19 cellular contexts compared by ENCODE assay signal in genomic region chr11:17633279-17633986, GRCh38.
DNase-seq lines count a peak whose midpoint lies in the region; ATAC-seq and TF ChIP-seq lines count a peak whose summit lies in the region.
"Had no signal": no experiment of that assay in that cellular context is flagged by ENCODE, and none has a peak within 500 bp of the region (broad histone marks: within the 10 kb centered on the region; RNA-seq: fewer than 3 reads in every experiment).

No MANE protein-coding gene starts in this region.

- no peak for TF ChIP-seq POLR2A in HCT116 (IDR thresholded peaks at IDR 0.05; ENCODE audit: borderline replicate concordance, extremely low read depth, insufficient read depth, insufficient read length)

- no peak overlapping the region for H2AFZ ChIP-seq in HCT116 (ENCODE audit: low read depth, low read length, poor library complexity, severe bottlenecking)

- CTCF ChIA-PET in HCT116 (lab: Charles Lee): no interaction called here

- no peak for TF ChIP-seq RAD21 in HCT116 (IDR thresholded peaks at IDR 0.05; ENCODE audit: low read depth)

- no peaks in the 10 kb centered on the region for H3K9me3 ChIP-seq in HCT116 (ENCODE audit: control insufficient read depth in 1 of 2, insufficient read depth in 1 of 2, low read depth in 1 of 2, low read length in 2 of 2)

- no peaks in the 10 kb centered on the region for H3K79me2 ChIP-seq in HCT116 (ENCODE audit: insufficient read depth, low read length)

- H3K27me3 ChIP-seq in HCT116 (ENCODE audit: insufficient read depth, low read length): no peaks in the 10 kb centered on the region

- no peaks in the 10 kb centered on the region for H4K20me1 ChIP-seq in HCT116 (ENCODE audit: insufficient read depth)

- no peak overlapping the region for H3K4me2 ChIP-seq in HCT116 (ENCODE audit: low read length)

- POLR2A ChIA-PET in HCT116 (lab: Charles Lee): no interaction called here

- no peak overlapping the region for H3K9ac ChIP-seq in HCT116 (ENCODE audit: low read length)

- no peak overlapping the region for H3K27ac ChIP-seq in HCT116 (ENCODE audit: low read depth, low read length)

- no peaks in the 10 kb centered on the region for H3K36me3 ChIP-seq in HCT116 (ENCODE audit: control insufficient read depth in 1 of 2, insufficient read depth in 2 of 2, low read length in 2 of 2)

- in situ Hi-C loops in GM13976 (cut with MboI; ENCODE audit: low sequenced_read_pairs, unreplicated experiment): no loop called here

- H3K4me1 ChIP-seq in HCT116 (ENCODE audit: control insufficient read depth in 1 of 2, insufficient read depth in 2 of 2, low read length in 2 of 2): no peaks in the 10 kb centered on the region

- BruUV-seq in HCT116 (replicated peaks; lab: Mats Ljungman, UMichigan): no TSS peak

- DNase-seq in GM13976 (ENCODE audit: low spot score): peak; percentile 22
- no peak for DNase-seq in HCT116 (ENCODE audit: low read depth, low spot score)
- peak; percentile 10 for DNase-seq in iPS-NIHi7 (ENCODE audit: extremely low spot score)
- peak; percentile 8 for DNase-seq in stimulated activated CD8-positive, alpha-beta memory T cell treated with anti-CD3 and anti-CD28 coated beads, Interleukin-4, amount 100 ng/mL, for 48 hours
- no peak for DNase-seq in activated T-cell treated with anti-CD3 and anti-CD28 coated beads for 4 hours
- DNase-seq in GF-D8 (lab: John Stamatoyannopoulos, UW): no peak
- no peak for DNase-seq in activated CD4-positive, alpha-beta T cell treated with anti-CD3 and anti-CD28 coated beads, Interleukin-2, amount 50 U/mL, for 4 hours
- DNase-seq: CD4-positive, alpha-beta T cell; COR-L47; DMS 273 treated with DMSO at 0.1 percent for 48 hours; DMS79 treated with DMSO at 0.1 percent for 48 hours; KG1; NCI-H1105 treated with DMSO at 0.1 percent for 48 hours; NCI-H2029 treated with DMSO at 0.1 percent for 48 hours; NCI-H226; NCI-H524; NCI-H82; SIG-M5 had no signal

- intact Hi-C loops in HCT116 (cut with micrococcal nuclease): no loop called here

- no peaks in the 10 kb centered on the region for H3K9me2 ChIP-seq in HCT116 (ENCODE audit: insufficient read depth)

- TF ChIP-seq CTCF in GM13976 (IDR thresholded peaks at IDR 0.05; ENCODE audit: borderline replicate concordance, control extremely low read depth, extremely low read depth, insufficient read depth, missing control alignments): no peak
- no peak for TF ChIP-seq CTCF in HCT116 (IDR thresholded peaks at IDR 0.05 in 2 of 3, conservative IDR thresholded peaks at IDR 0.05 in 1 of 3; ENCODE audit: borderline replicate concordance in 1 of 3, insufficient read depth in 1 of 3, low read depth in 2 of 3, low read length in 2 of 3)

- RAD21 ChIA-PET in HCT116 (lab: Charles Lee; ENCODE audit: low non-redundant PET in 1 of 2, low total read pairs in 2 of 2, uncharacterized antibody in 2 of 2, unreplicated experiment in 2 of 2): no interaction called here

- ATAC-seq in HCT116: 0 out of 2 replicates have a peak, but pooled peaks have one; percentile 20
- ATAC-seq: Panc1 had no signal

- H3K4me3 ChIP-seq in HCT116 (replicated peaks in 1 of 2; ENCODE audit: low read depth in 1 of 2, low read length in 2 of 2): no peak overlapping the region

TF ChIP-seq in HCT116, 20 proteins besides CTCF, POLR2A, EP300 and RAD21:
- TF ChIP-seq, protein P1, sequence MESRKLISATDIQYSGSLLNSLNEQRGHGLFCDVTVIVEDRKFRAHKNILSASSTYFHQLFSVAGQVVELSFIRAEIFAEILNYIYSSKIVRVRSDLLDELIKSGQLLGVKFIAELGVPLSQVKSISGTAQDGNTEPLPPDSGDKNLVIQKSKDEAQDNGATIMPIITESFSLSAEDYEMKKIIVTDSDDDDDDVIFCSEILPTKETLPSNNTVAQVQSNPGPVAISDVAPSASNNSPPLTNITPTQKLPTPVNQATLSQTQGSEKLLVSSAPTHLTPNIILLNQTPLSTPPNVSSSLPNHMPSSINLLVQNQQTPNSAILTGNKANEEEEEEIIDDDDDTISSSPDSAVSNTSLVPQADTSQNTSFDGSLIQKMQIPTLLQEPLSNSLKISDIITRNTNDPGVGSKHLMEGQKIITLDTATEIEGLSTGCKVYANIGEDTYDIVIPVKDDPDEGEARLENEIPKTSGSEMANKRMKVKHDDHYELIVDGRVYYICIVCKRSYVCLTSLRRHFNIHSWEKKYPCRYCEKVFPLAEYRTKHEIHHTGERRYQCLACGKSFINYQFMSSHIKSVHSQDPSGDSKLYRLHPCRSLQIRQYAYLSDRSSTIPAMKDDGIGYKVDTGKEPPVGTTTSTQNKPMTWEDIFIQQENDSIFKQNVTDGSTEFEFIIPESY (IDR thresholded peaks at IDR 0.05; ENCODE audit: extremely low read depth, insufficient replicate concordance, low read length): no peak
- TF ChIP-seq ZNF274 (IDR thresholded peaks at IDR 0.05; ENCODE audit: low read depth, low read length): no peak
- no peak for TF ChIP-seq JUND (IDR thresholded peaks at IDR 0.05)
- TF ChIP-seq, protein P2, sequence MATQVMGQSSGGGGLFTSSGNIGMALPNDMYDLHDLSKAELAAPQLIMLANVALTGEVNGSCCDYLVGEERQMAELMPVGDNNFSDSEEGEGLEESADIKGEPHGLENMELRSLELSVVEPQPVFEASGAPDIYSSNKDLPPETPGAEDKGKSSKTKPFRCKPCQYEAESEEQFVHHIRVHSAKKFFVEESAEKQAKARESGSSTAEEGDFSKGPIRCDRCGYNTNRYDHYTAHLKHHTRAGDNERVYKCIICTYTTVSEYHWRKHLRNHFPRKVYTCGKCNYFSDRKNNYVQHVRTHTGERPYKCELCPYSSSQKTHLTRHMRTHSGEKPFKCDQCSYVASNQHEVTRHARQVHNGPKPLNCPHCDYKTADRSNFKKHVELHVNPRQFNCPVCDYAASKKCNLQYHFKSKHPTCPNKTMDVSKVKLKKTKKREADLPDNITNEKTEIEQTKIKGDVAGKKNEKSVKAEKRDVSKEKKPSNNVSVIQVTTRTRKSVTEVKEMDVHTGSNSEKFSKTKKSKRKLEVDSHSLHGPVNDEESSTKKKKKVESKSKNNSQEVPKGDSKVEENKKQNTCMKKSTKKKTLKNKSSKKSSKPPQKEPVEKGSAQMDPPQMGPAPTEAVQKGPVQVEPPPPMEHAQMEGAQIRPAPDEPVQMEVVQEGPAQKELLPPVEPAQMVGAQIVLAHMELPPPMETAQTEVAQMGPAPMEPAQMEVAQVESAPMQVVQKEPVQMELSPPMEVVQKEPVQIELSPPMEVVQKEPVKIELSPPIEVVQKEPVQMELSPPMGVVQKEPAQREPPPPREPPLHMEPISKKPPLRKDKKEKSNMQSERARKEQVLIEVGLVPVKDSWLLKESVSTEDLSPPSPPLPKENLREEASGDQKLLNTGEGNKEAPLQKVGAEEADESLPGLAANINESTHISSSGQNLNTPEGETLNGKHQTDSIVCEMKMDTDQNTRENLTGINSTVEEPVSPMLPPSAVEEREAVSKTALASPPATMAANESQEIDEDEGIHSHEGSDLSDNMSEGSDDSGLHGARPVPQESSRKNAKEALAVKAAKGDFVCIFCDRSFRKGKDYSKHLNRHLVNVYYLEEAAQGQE (IDR thresholded peaks at IDR 0.05; ENCODE audit: low read depth): no peak

Comparison
In these comparisons a context has a peak if more than half of its experiments do, and no peak if none do; other contexts are left out.
1. DNase-seq: peak in GM13976 (single experiment), iPS-NIHi7 (single experiment) and stimulated activated CD8-positive, alpha-beta memory T cell treated with anti-CD3 and anti-CD28 coated beads, Interleukin-4, amount 100 ng/mL, for 48 hours (single experiment); none in HCT116 (single experiment), activated T-cell treated with anti-CD3 and anti-CD28 coated beads for 4 hours (single experiment), GF-D8 (single experiment) and activated CD4-positive, alpha-beta T cell treated with anti-CD3 and anti-CD28 coated beads, Interleukin-2, amount 50 U/mL, for 4 hours (0 of 2).